Comparison of ENCODE assay signal across 17 cellular contexts in genomic region chr5:119313207-119313606, GRCh38. TPM values are rescaled to one million over a fixed set of nuclear protein-coding genes. Genes with fewer than 3 reads are reported as not detected.
A peak's percentile ranks its signal among the peaks of the same experiment; 100 is the strongest.
DNase-seq lines count a peak whose midpoint lies in the region; ATAC-seq, FAIRE-seq and TF ChIP-seq lines count a peak whose summit lies in the region.
"Had no signal": no experiment of that assay in that cellular context is flagged by ENCODE, and none has a peak within 500 bp of the region (broad histone marks: within the 10 kb centered on the region; RNA-seq: fewer than 3 reads in every experiment).

No MANE protein-coding gene starts in this region.

- H3K4me3 ChIP-seq in BLaER1 = no peak overlapping the region
- no peak overlapping the region for H3K4me3 ChIP-seq in mesenchymal stem cell (ENCODE audit: insufficient read depth in 1 of 2, low read depth in 1 of 2, low read length in 2 of 2)
- H3K4me3 ChIP-seq: left lung, right atrium auricular region, upper lobe of left lung had no signal

- H4K91ac ChIP-seq in mesenchymal stem cell (ENCODE audit: low read length) = no peak overlapping the region

- H3K4me3 Mint-ChIP-seq in activated CD8-positive, alpha-beta T cell treated with anti-CD3 and anti-CD28 coated beads for 36 hours = peak overlapping the region; percentile 47
- H3K4me3 Mint-ChIP-seq: endodermal cell, neural crest cell had no signal

- no peaks in the 10 kb centered on the region for H3K27me3 Mint-ChIP-seq in activated CD8-positive, alpha-beta T cell treated with anti-CD3 and anti-CD28 coated beads for 36 hours

- peaks cover 39% of the 10 kb centered on the region for H3K79me1 ChIP-seq in mesenchymal stem cell (replicated peaks; ENCODE audit: low read length, poor library complexity, severe bottlenecking)

- H3K36me3 ChIP-seq in BLaER1 (no peaks in the 10 kb centered on the region), mesenchymal stem cell (ENCODE audit: control insufficient read depth in 1 of 2, insufficient read depth in 2 of 2, low read depth in 1 of 2, low read length in 2 of 2) (no peaks in the 10 kb centered on the region)
- H3K36me3 ChIP-seq: left lung, right atrium auricular region, upper lobe of left lung had no signal

- H2BK120ac ChIP-seq in mesenchymal stem cell (ENCODE audit: low read depth, low read length) = no peak overlapping the region

- DNase-seq in GM19239 (ENCODE audit: insufficient read length, low spot score) (no peak), mesenchymal stem cell (no peak), SHP77 treated with DMSO at 0.1 percent for 48 hours (lab: John Stamatoyannopoulos, UW) (no peak), iPS-NIHi7 (ENCODE audit: extremely low spot score) (no peak), cerebellar cortex (ENCODE audit: low spot score) (no peak)
- peak; percentile 34 for DNase-seq in activated CD8-positive, alpha-beta T cell treated with anti-CD3 and anti-CD28 coated beads for 36 hours
- DNase-seq: DMS53; left lung; NCI-H1930; NCI-H510A; stimulated activated CD4-positive, alpha-beta T cell treated with anti-CD3 and anti-CD28 coated beads, Interleukin-4, amount 100 ng/mL, for 1 hour; upper lobe of left lung had no signal

- peak overlapping the region; percentile 81 for H3K27ac Mint-ChIP-seq in activated CD8-positive, alpha-beta T cell treated with anti-CD3 and anti-CD28 coated beads for 36 hours

- FAIRE-seq in GM19239 (lab: Jason Lieb, UNC) = peak; percentile 44

- POLR2A ChIA-PET in activated CD8-positive, alpha-beta T cell treated with anti-CD3 and anti-CD28 coated beads for 36 hours (lab: Charles Lee) = interaction anchor here (1.2 to 2.1 kb wide), 4 partner anchors 9 to 43 kb away, joined by 3 to 9 read pairs (median 4); no protein-coding TSS in a partner anchor

- H3K4me1 Mint-ChIP-seq in activated CD8-positive, alpha-beta T cell treated with anti-CD3 and anti-CD28 coated beads for 36 hours (ENCODE audit: low read depth) = peaks cover 92% of the 10 kb centered on the region
- H3K4me1 Mint-ChIP-seq: neural crest cell had no signal

- H3K4me1 ChIP-seq in BLaER1 = peaks cover 99% of the 10 kb centered on the region
- peaks cover 17% of the 10 kb centered on the region for H3K4me1 ChIP-seq in mesenchymal stem cell (ENCODE audit: control insufficient read depth, insufficient read depth, low read depth, low read length)

- TF ChIP-seq CTCF in activated CD8-positive, alpha-beta T cell treated with anti-CD3 and anti-CD28 coated beads for 36 hours (IDR thresholded peaks at IDR 0.05) = no peak

- H3K4me2 ChIP-seq in BLaER1 (peak overlapping the region; percentile 91), mesenchymal stem cell (ENCODE audit: low read length, poor library complexity, severe bottlenecking) (no peak overlapping the region)

- H4K8ac ChIP-seq in mesenchymal stem cell (ENCODE audit: low read length) = no peak overlapping the region

- H3K36me3 Mint-ChIP-seq in activated CD8-positive, alpha-beta T cell treated with anti-CD3 and anti-CD28 coated beads for 36 hours (ENCODE audit: low read depth) = peaks cover 50% of the 10 kb centered on the region

- H2AK5ac ChIP-seq in mesenchymal stem cell (ENCODE audit: low read length, severe bottlenecking) = peak overlapping the region; percentile 80

- intact Hi-C loops in activated CD8-positive, alpha-beta T cell treated with anti-CD3 and anti-CD28 coated beads for 36 hours (cut with micrococcal nuclease) = no loop called here

- H3K9ac ChIP-seq in BLaER1 = peak overlapping the region; percentile 53; the same call in 1 of the 2 replicates
- H3K9ac ChIP-seq in mesenchymal stem cell (ENCODE audit: low read length) = no peak overlapping the region

- H3K9me3 Mint-ChIP-seq in activated CD8-positive, alpha-beta T cell treated with anti-CD3 and anti-CD28 coated beads for 36 hours = peaks cover 3% of the 10 kb centered on the region
- H3K9me3 Mint-ChIP-seq: endodermal cell, neural crest cell had no signal

- H3K4ac ChIP-seq in mesenchymal stem cell (ENCODE audit: low read depth in 1 of 2, low read length in 2 of 2) = peak overlapping the region in 1 of 2 experiments; percentile 67

- no peak overlapping the region for H2BK15ac ChIP-seq in mesenchymal stem cell (ENCODE audit: low read depth, poor library complexity, severe bottlenecking)

- no CpG with 5 or more reads among the region's 1 CpG for WGBS in mesenchymal stem cell

- H3K9me3 ChIP-seq in BLaER1 = no peaks in the 10 kb centered on the region
- H3K9me3 ChIP-seq in mesenchymal stem cell (ENCODE audit: control insufficient read depth, low read length) = no peaks in the 10 kb centered on the region
- H3K9me3 ChIP-seq: left lung, right atrium auricular region, upper lobe of left lung had no signal

- H3K23ac ChIP-seq in mesenchymal stem cell (ENCODE audit: low read length in 2 of 2) = no peak overlapping the region

- no peak overlapping the region for H2BK5ac ChIP-seq in mesenchymal stem cell (ENCODE audit: low read depth, low read length, poor library complexity, severe bottlenecking)

- no peak overlapping the region for H3K14ac ChIP-seq in mesenchymal stem cell (ENCODE audit: low read length in 2 of 2)

- H3K27ac ChIP-seq in BLaER1 (peak overlapping the region; percentile 99), mesenchymal stem cell (ENCODE audit: low read length, poor library complexity, severe bottlenecking) (no peak overlapping the region)
- H3K27ac ChIP-seq: right atrium auricular region had no signal

- CTCF ChIA-PET in activated CD8-positive, alpha-beta T cell treated with anti-CD3 and anti-CD28 coated beads for 36 hours (lab: Charles Lee) = interaction anchor here (0.9 to 7.1 kb wide), 12 partner anchors 9 to 325 kb away, joined by 3 to 92 read pairs (median 4); partner anchors contain the start of gene DTWD2

- H4K20me1 ChIP-seq in BLaER1 = no peaks in the 10 kb centered on the region

- H3K27me3 ChIP-seq in BLaER1 = no peaks in the 10 kb centered on the region
- no peaks in the 10 kb centered on the region for H3K27me3 ChIP-seq in mesenchymal stem cell (ENCODE audit: control insufficient read depth in 1 of 2, insufficient read depth in 1 of 2, low read length in 2 of 2)
- H3K27me3 ChIP-seq: left lung, right atrium auricular region, upper lobe of left lung had no signal

- no peak for ATAC-seq in activated CD8-positive, alpha-beta T cell treated with anti-CD3 and anti-CD28 coated beads for 36 hours
- no peak for ATAC-seq in HG03342 (IDR thresholded peaks at IDR 0.05; ENCODE audit: unreplicated experiment)

- no peak overlapping the region for H3K18ac ChIP-seq in mesenchymal stem cell (ENCODE audit: low read depth in 1 of 2, low read length in 2 of 2)

- no peak overlapping the region for H2AFZ ChIP-seq in mesenchymal stem cell (ENCODE audit: low read depth, low read length)

- no peak overlapping the region for H2BK12ac ChIP-seq in mesenchymal stem cell (ENCODE audit: low read length in 2 of 2)

RNA-seq across cellular contexts. Expression of gene TNFAIP8, which starts 42.6 kb away (rescaled TPM):
- total RNA-seq in activated CD8-positive, alpha-beta T cell treated with anti-CD3 and anti-CD28 coated beads for 36 hours = 100 to 1,000 TPM; 135 to 141 TPM
- polyA plus RNA-seq in mesenchymal stem cell (2013, experiment 1 of 2) = 14.4 TPM
- polyA plus RNA-seq in mesenchymal stem cell (2013, experiment 2 of 2) = 15.0 TPM
